ENCODE assay signal across 8 cellular contexts in the genomic region with DNA sequence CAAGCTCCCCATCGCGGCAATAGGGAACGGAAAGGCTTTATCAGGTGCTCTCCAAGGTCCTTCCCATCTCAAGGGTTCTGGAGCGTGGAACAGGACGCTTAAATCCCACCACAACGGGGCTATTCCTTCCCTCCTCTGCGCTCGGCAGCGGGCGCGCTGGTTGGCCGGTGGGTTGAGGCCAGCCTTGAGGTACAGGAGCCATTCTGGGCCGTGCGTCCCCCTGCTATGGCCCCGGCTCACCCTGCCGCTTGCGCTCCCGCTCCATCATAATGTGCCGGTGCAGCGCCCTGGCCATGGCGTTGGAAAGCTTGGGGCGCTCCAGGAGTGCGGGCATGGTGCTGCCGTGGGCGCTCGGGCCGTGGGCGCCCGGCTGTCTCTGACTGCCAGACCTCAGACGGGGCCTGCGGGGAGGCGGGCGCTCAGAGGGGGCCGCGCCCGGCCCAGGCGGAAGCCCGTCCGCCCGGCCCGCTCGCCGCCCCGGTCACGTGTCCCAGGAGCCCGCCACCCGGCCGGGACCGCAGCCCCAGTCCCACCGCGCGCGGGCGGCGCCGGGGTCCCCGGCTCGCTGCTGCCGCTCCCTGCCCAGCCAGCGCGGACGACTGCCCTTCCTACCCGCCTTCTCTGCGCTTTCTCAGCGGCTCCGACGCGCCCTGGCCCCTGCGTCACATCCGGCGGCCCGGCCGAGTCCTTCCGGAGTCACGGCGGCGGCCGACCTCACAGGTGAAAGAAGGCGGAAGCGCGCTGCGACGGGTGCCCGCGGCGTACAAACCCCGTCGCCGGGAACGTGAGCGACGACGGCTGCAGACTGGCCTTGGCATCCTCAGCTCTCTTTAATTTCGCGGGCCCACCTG. TPM values are rescaled to one million over a fixed set of nuclear protein-coding genes. Genes with fewer than 3 reads are reported as not detected.
DNase-seq lines count a peak whose midpoint lies in the region; ATAC-seq, FAIRE-seq and TF ChIP-seq lines count a peak whose summit lies in the region.

A gene with protein sequence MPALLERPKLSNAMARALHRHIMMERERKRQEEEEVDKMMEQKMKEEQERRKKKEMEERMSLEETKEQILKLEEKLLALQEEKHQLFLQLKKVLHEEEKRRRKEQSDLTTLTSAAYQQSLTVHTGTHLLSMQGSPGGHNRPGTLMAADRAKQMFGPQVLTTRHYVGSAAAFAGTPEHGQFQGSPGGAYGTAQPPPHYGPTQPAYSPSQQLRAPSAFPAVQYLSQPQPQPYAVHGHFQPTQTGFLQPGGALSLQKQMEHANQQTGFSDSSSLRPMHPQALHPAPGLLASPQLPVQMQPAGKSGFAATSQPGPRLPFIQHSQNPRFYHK (minus strand): TSS at position 642 of the 851 bp plus-strand sequence. CDS start 308 bp downstream, at position 334.

- POLR2A ChIA-PET in CD8-positive, alpha-beta memory T cell (lab: Charles Lee): interaction anchor here (0.7 to 3.8 kb wide), 5 partner anchors 12 to 165 kb away, joined by 3 to 17 read pairs (median 4); a partner anchor contains a TSS
- POLR2A ChIA-PET in endothelial cell of umbilical vein (lab: Charles Lee): interaction anchor here (1.0 kb wide), 1 partner anchor 15 kb away, joined by 3 read pairs; a partner anchor contains a TSS

- H3K9me3 ChIP-seq in CD8-positive, alpha-beta memory T cell (ENCODE audit: low read length): no peaks in the 10 kb centered on the region
- H3K9me3 ChIP-seq in OCI-LY1 (ENCODE audit: low read length) (no peaks in the 10 kb centered on the region), endothelial cell of umbilical vein (replicated peaks; ENCODE audit: control insufficient read depth, insufficient read depth, low read length) (no peaks in the 10 kb centered on the region)

- peaks cover 13 to 83% (median 17%) of the 10 kb centered on the region in 3 donors for H3K36me3 Mint-ChIP-seq in CD8-positive, alpha-beta memory T cell

- dilution Hi-C loops in endothelial cell of umbilical vein (cut with MboI; ENCODE audit: extremely low pct_ligation_motif_present, low sequenced_read_pairs): no loop called here

- H3K27ac ChIP-seq in CD8-positive, alpha-beta memory T cell (ENCODE audit: low read depth, low read length): peak within 1 kb of the TSS; percentile 76
- H3K27ac ChIP-seq in OCI-LY1 (ENCODE audit: low read depth, low read length, poor library complexity, severe bottlenecking): peak within 1 kb of the TSS; percentile 81
- H3K27ac ChIP-seq in endothelial cell of umbilical vein (ENCODE audit: insufficient read depth, low read depth, low read length): peak within 1 kb of the TSS; percentile 65

- peaks cover 40% of the 10 kb centered on the region for H3K36me3 ChIP-seq in CD8-positive, alpha-beta memory T cell (ENCODE audit: insufficient read depth, low read length)
- peaks cover 76% of the 10 kb centered on the region for H3K36me3 ChIP-seq in OCI-LY1 (ENCODE audit: insufficient read depth, low read length)
- H3K36me3 ChIP-seq in endothelial cell of umbilical vein (ENCODE audit: control insufficient read depth in 2 of 2, extremely low read depth in 1 of 2, insufficient read depth in 2 of 2, low read length in 2 of 2): peaks cover 29 to 48% of the 10 kb centered on the region in 2 experiments

- BruUV-seq in endothelial cell of umbilical vein (replicated peaks; lab: Mats Ljungman, UMichigan): no TSS peak

- peaks cover 4% of the 10 kb centered on the region; the same call in 1 of the 2 replicates for H4K20me1 ChIP-seq in OCI-LY1 (ENCODE audit: insufficient read depth, low read length)
- peaks cover 2% of the 10 kb centered on the region for H4K20me1 ChIP-seq in endothelial cell of umbilical vein (replicated peaks; ENCODE audit: control insufficient read depth, extremely low read depth, insufficient read depth, low read length)

- no peaks in the 10 kb centered on the region for H3K9me2 ChIP-seq in OCI-LY1 (ENCODE audit: low read depth, low read length)

- peak within 1 kb of the TSS; percentile 87 to 96 (median 92) for H3K4me3 Mint-ChIP-seq in CD8-positive, alpha-beta memory T cell

- H2AFZ ChIP-seq in OCI-LY1 (ENCODE audit: low read length): no peak within 1 kb of the TSS
- H2AFZ ChIP-seq in endothelial cell of umbilical vein (ENCODE audit: low read depth, low read length): peak within 1 kb of the TSS; percentile 75

- peak; percentile 76 for TF ChIP-seq POLR2A in endothelial cell of umbilical vein (IDR thresholded peaks at IDR 0.05; ENCODE audit: low read depth, low read length)

- peak within 1 kb of the TSS; percentile 98 for H3K9ac ChIP-seq in OCI-LY1 (ENCODE audit: low read length)
- peak within 1 kb of the TSS; percentile 49 for H3K9ac ChIP-seq in endothelial cell of umbilical vein (replicated peaks; ENCODE audit: extremely low read depth, insufficient read depth, low read length)

- peaks cover 44 to 58% (median 48%) of the 10 kb centered on the region in 3 donors for H3K4me1 Mint-ChIP-seq in CD8-positive, alpha-beta memory T cell

- no peaks in the 10 kb centered on the region for H3K27me3 ChIP-seq in CD8-positive, alpha-beta memory T cell (ENCODE audit: insufficient read depth, low read length, poor library complexity, severe bottlenecking)
- H3K27me3 ChIP-seq in OCI-LY1 (ENCODE audit: insufficient read depth, low read length) (no peaks in the 10 kb centered on the region), endothelial cell of umbilical vein (ENCODE audit: control insufficient read depth in 2 of 2, insufficient read depth in 2 of 2, low read length in 2 of 2) (no peaks in the 10 kb centered on the region)

- peak within 1 kb of the TSS; percentile 92 to 97 (median 94) for H3K27ac Mint-ChIP-seq in CD8-positive, alpha-beta memory T cell

- H3K4me3 ChIP-seq in CD8-positive, alpha-beta memory T cell (ENCODE audit: low read length): peak within 1 kb of the TSS; percentile 66
- H3K4me3 ChIP-seq in OCI-LY1 (ENCODE audit: low read depth, low read length, poor library complexity, severe bottlenecking) (peak within 1 kb of the TSS; percentile 99), endothelial cell of umbilical vein (replicated peaks in 1 of 3; ENCODE audit: insufficient read depth in 1 of 3, low read depth in 1 of 3, low read length in 3 of 3) (peak within 1 kb of the TSS; percentile 12 to 87 (median 64))

- TF ChIP-seq CTCF in OCI-LY1 (IDR thresholded peaks at IDR 0.05; ENCODE audit: low read length) (no peak), endothelial cell of umbilical vein (IDR thresholded peaks at IDR 0.05; ENCODE audit: extremely low read depth in 1 of 2, insufficient read depth in 1 of 2, low read depth in 1 of 2, low read length in 2 of 2) (no peak)

- H3K4me1 ChIP-seq in CD8-positive, alpha-beta memory T cell (ENCODE audit: insufficient read depth, low read length): peaks cover 49% of the 10 kb centered on the region
- peaks cover 44% of the 10 kb centered on the region for H3K4me1 ChIP-seq in OCI-LY1 (ENCODE audit: insufficient read depth, low read length, severe bottlenecking)
- peaks cover 27% of the 10 kb centered on the region for H3K4me1 ChIP-seq in endothelial cell of umbilical vein (ENCODE audit: control insufficient read depth, extremely low read depth, insufficient read depth, low read length)

- intact Hi-C loops in endothelial cell of umbilical vein (cut with micrococcal nuclease): loop anchor here (1.0 kb wide), 1 partner anchor 14 kb away; a partner anchor contains a TSS

- H3K4me2 ChIP-seq in OCI-LY1 (ENCODE audit: low read length): peak within 1 kb of the TSS; percentile 97
- peak within 1 kb of the TSS; percentile 60 for H3K4me2 ChIP-seq in endothelial cell of umbilical vein (ENCODE audit: insufficient read depth, low read length)

- FAIRE-seq in endothelial cell of umbilical vein (lab: Jason Lieb, UNC): peak; percentile 93

- H3K27me3 Mint-ChIP-seq in CD8-positive, alpha-beta memory T cell: peaks cover 0 to 8% of the 10 kb centered on the region in 2 donors

- CTCF ChIA-PET in CD8-positive, alpha-beta memory T cell (lab: Charles Lee): interaction anchor here (0.7 to 1.9 kb wide), 6 partner anchors 10 to 269 kb away, joined by 3 to 8 read pairs (median 4); no protein-coding TSS in a partner anchor
- CTCF ChIA-PET in endothelial cell of umbilical vein (lab: Charles Lee): interaction anchor here (0.7 to 1.8 kb wide), 6 partner anchors 14 to 269 kb away, joined by 3 to 10 read pairs (median 3); a partner anchor contains a TSS

- H3K9me3 Mint-ChIP-seq in CD8-positive, alpha-beta memory T cell: no peaks in the 10 kb centered on the region

- ATAC-seq in GM19463 (IDR thresholded peaks at IDR 0.05; ENCODE audit: unreplicated experiment): peak; percentile 89

- DNase-seq in CD8-positive, alpha-beta memory T cell: peak; percentile 88 to 94 (median 90)
- peak; percentile 73 for DNase-seq in HT-29 (ENCODE audit: low spot score)
- DNase-seq in activated T-cell treated with anti-CD3 and anti-CD28 coated beads for 24 hours (ENCODE audit: low read depth): peak; percentile 90
- peak; percentile 84 for DNase-seq in endothelial cell of umbilical vein (ENCODE audit: low read depth, low spot score)
- peak; percentile 88 for DNase-seq in midbrain (lab: John Stamatoyannopoulos, UW)
- peak; percentile 83 for DNase-seq in stimulated activated CD8-positive, alpha-beta memory T cell treated with anti-CD3 and anti-CD28 coated beads, Interleukin-15, amount 100 ng/mL, for 4 hours (ENCODE audit: low read depth in 2 of 2)

- no peaks in the 10 kb centered on the region for H3K9me1 ChIP-seq in endothelial cell of umbilical vein (replicated peaks; ENCODE audit: control insufficient read depth, extremely low read depth, insufficient read depth, low read length)

- peaks cover 21% of the 10 kb centered on the region for H3F3A ChIP-seq in OCI-LY1 (ENCODE audit: insufficient read depth, low read length)

- H3K79me2 ChIP-seq in OCI-LY1 (ENCODE audit: insufficient read depth, low read length) (peaks cover 8% of the 10 kb centered on the region; the same call in 1 of the 2 replicates), endothelial cell of umbilical vein (ENCODE audit: control insufficient read depth, insufficient read depth, low read length) (peaks cover 24% of the 10 kb centered on the region)

TF ChIP-seq in endothelial cell of umbilical vein, 7 proteins besides CTCF, POLR2A, EP300 and RAD21 (continues in another document):
- no peak for TF ChIP-seq EZH2 (IDR thresholded peaks at IDR 0.05; ENCODE audit: borderline replicate concordance, low read depth, low read length, severe bottlenecking)
- TF ChIP-seq MYC (IDR thresholded peaks at IDR 0.05; ENCODE audit: low read depth, low read length): no peak

RNA-seq across cellular contexts. Expression of the gene that starts here (rescaled TPM):
- 10 to 100 TPM; 81.1 to 85.2 TPM for total RNA-seq in CD8-positive, alpha-beta memory T cell
- polyA plus RNA-seq in CD8-positive, alpha-beta memory T cell: 116 TPM
- total RNA-seq in HT-29 (2014; rRNA removed; shearing (Covaris generic)): 45.7 and 49.0 TPM in 2 replicates
- total RNA-seq in endothelial cell of umbilical vein: 51.6 and 61.3 TPM in 2 replicates
- polyA plus RNA-seq in endothelial cell of umbilical vein: 132 and 169 TPM in 2 replicates
- 66.4 and 66.8 TPM in 2 replicates for polyA plus RNA-seq in endothelial cell of umbilical vein (2011; cell fraction: cytosol; rRNA removed)
- polyA plus RNA-seq in endothelial cell of umbilical vein (2011; cell fraction: nucleus; rRNA removed): 147 and 155 TPM in 2 replicates
- polyA plus RNA-seq in endothelial cell of umbilical vein (2012): 41.6 and 49.6 TPM in 2 replicates
- polyA minus RNA-seq in endothelial cell of umbilical vein: 36.4 and 58.1 TPM in 2 replicates
- polyA minus RNA-seq in endothelial cell of umbilical vein (2011; cell fraction: cytosol; rRNA and poly(A)+ RNA removed): 35.6 TPM
- polyA minus RNA-seq in endothelial cell of umbilical vein (2011; cell fraction: nucleus; rRNA and poly(A)+ RNA removed): 25.4 and 30.0 TPM in 2 replicates

Comparison
In these comparisons a context has a peak if more than half of its experiments do, and no peak if none do; other contexts are left out.
1. Peak in every context shown above with its lines: DNase-seq, ATAC-seq, H3K4me3 ChIP-seq and H3K27ac ChIP-seq.